ENCODE assay signal across 8 cellular contexts in genomic region chr5:154945695-154946301, GRCh38. TPM values are rescaled to one million over a fixed set of nuclear protein-coding genes. Genes with fewer than 3 reads are reported as not detected.
A peak's percentile ranks its signal among the peaks of the same experiment; 100 is the strongest.
DNase-seq lines count a peak whose midpoint lies in the region; ATAC-seq and TF ChIP-seq lines count a peak whose summit lies in the region.

No MANE protein-coding gene starts in this region.

- 0 out of 2 replicates have a peak, but pooled peaks cover 6% of the 10 kb centered on the region for H3F3A ChIP-seq in GM23248 (ENCODE audit: insufficient read depth)

- H3K27me3 ChIP-seq in GM23248 (replicated peaks; ENCODE audit: insufficient read depth) (no peaks in the 10 kb centered on the region), lower lobe of right lung (ENCODE audit: low read depth) (no peaks in the 10 kb centered on the region)

- intact Hi-C loops in lower lobe of right lung (cut with DNase I): no loop called here

- peaks cover 15% of the 10 kb centered on the region for H3K4me1 ChIP-seq in GM23248 (ENCODE audit: insufficient read depth)
- peaks cover 42% of the 10 kb centered on the region for H3K4me1 ChIP-seq in lower lobe of right lung

- ATAC-seq in lower lobe of right lung (no peak), HG02884 (IDR thresholded peaks at IDR 0.05; ENCODE audit: unreplicated experiment) (no peak)
- no peak for ATAC-seq in activated CD4-positive, CD25-positive, alpha-beta regulatory T cell treated with anti-CD3 and anti-CD28 coated beads, Interleukin-2, amount 50 U/mL, for 24 hours

- H3K27ac ChIP-seq in GM23248 (no peak overlapping the region), lower lobe of right lung (no peak overlapping the region)

- H3K9me3 ChIP-seq in GM23248 (ENCODE audit: low read depth) (no peaks in the 10 kb centered on the region), lower lobe of right lung (no peaks in the 10 kb centered on the region)

- H2AFZ ChIP-seq in GM23248: no peak overlapping the region

- no peak overlapping the region for H3K9ac ChIP-seq in GM23248

- DNase-seq in AML-193 (lab: John Stamatoyannopoulos, UW): peak; percentile 20 to 26
- peak; percentile 53 for DNase-seq in GM23248
- peak; percentile 28 for DNase-seq in astrocyte of the hippocampus (ENCODE audit: low read depth, low spot score)
- DNase-seq in lower lobe of right lung: no peak
- DNase-seq in NK-92 treated with Interleukin-12 subunit alpha and Interleukin-12 subunit beta, amount 100 ng/mL, for 24 hours (lab: John Stamatoyannopoulos, UW): no peak
- DNase-seq in activated T-cell treated with anti-CD3 and anti-CD28 coated beads for 4 hours: no peak

- no peak overlapping the region for H3K4me2 ChIP-seq in GM23248 (ENCODE audit: unreplicated experiment)

- TF ChIP-seq CTCF in lower lobe of right lung (IDR thresholded peaks at IDR 0.05): peak; percentile 62

- H3K36me3 ChIP-seq in GM23248 (ENCODE audit: low read depth): no peaks in the 10 kb centered on the region
- peaks cover 11% of the 10 kb centered on the region for H3K36me3 ChIP-seq in lower lobe of right lung

- in situ Hi-C loops in GM23248 (cut with MboI): no loop called here

- 94 to 98% methylated on average over 2 of the region's 2 CpGs for WGBS in GM23248 (ENCODE audit: low coverage in 1 of 2, low lambda C conversion rate in 2 of 2, missing lambda C conversion rate in 2 of 2), 2 experiments

- peaks cover 4% of the 10 kb centered on the region; the same call in 1 of the 2 replicates for H4K20me1 ChIP-seq in GM23248 (ENCODE audit: insufficient read depth)

- peaks cover 97% of the 10 kb centered on the region for H3K79me2 ChIP-seq in GM23248 (ENCODE audit: insufficient read depth)

- H3K9me2 ChIP-seq in GM23248 (ENCODE audit: insufficient read depth): no peaks in the 10 kb centered on the region

- H3K4me3 ChIP-seq in GM23248 (no peak overlapping the region), lower lobe of right lung (no peak overlapping the region)

RNA-seq across cellular contexts. Expression of gene MRPL22, which starts 4.9 kb away (rescaled TPM):
- 4.8 and 11.5 TPM in 2 replicates for total RNA-seq in GM23248 (2014; rRNA removed; shearing (Covaris generic))
- 93.7 and 95.9 TPM in 2 replicates for polyA plus RNA-seq in GM23248 (2016; fragmentation: Nextera tagmentation; extraction: Ambion mirVana)
- 31.2 TPM for total RNA-seq in lower lobe of right lung

RNA-seq across cellular contexts. Expression of gene GEMIN5, which starts 7.8 kb away (rescaled TPM):
- 10.6 and 13.8 TPM in 2 replicates for total RNA-seq in GM23248 (2014; rRNA removed; shearing (Covaris generic))
- 9.1 and 9.4 TPM in 2 replicates for polyA plus RNA-seq in GM23248 (2016; fragmentation: Nextera tagmentation; extraction: Ambion mirVana)
- 13.4 TPM for total RNA-seq in lower lobe of right lung

Comparison
In these comparisons a context has a peak if more than half of its experiments do, and no peak if none do; other contexts are left out.
1. DNase-seq: peak in AML-193 (2 of 2), GM23248 (single experiment) and astrocyte of the hippocampus (single experiment); none in lower lobe of right lung (single experiment), NK-92 treated with Interleukin-12 subunit alpha and Interleukin-12 subunit beta, amount 100 ng/mL, for 24 hours (single experiment) and activated T-cell treated with anti-CD3 and anti-CD28 coated beads for 4 hours (single experiment).